1 cellular context compared by ENCODE assay signal in genomic region chr22:38843716-38844660, GRCh38.
TF ChIP-seq lines count a peak whose summit lies in the region.

Gene NPTXR, minus strand, starts transcription at chr22:38844028.

TF ChIP-seq in HepG2, 621 proteins besides CTCF, POLR2A, EP300 and RAD21 (continued from another document and continues in another):
- TF ChIP-seq HINFP (CRISPR knock-in tag; IDR thresholded peaks at IDR 0.05; ENCODE audit: low read depth) (0 out of 2 replicates have a peak, but pooled peaks have one; percentile 23), MYC (CRISPR knock-in tag; IDR thresholded peaks at IDR 0.05; ENCODE audit: borderline replicate concordance) (peak; percentile 45; the same call in 1 of the 2 replicates), MTA1 (CRISPR knock-in tag; IDR thresholded peaks at IDR 0.05; ENCODE audit: borderline replicate concordance) (peak; percentile 65; the same call in 1 of the 2 replicates), KLF12 (CRISPR knock-in tag; IDR thresholded peaks at IDR 0.05; ENCODE audit: borderline replicate concordance) (0 out of 2 replicates have a peak, but pooled peaks have one; percentile 25), ZNF232 (CRISPR knock-in tag; IDR thresholded peaks at IDR 0.05; ENCODE audit: borderline replicate concordance) (no peak), SP1 (IDR thresholded peaks at IDR 0.05) (no peak), SP1 (CRISPR knock-in tag; IDR thresholded peaks at IDR 0.05) (no peak), KDM2A (CRISPR knock-in tag; IDR thresholded peaks at IDR 0.05; ENCODE audit: borderline replicate concordance, low read depth) (peak; percentile 33; the same call in 1 of the 2 replicates), POLR2AphosphoS5 (IDR thresholded peaks at IDR 0.05; ENCODE audit: low read depth, low read length) (0 out of 2 replicates have a peak, but pooled peaks have one; percentile 16), JUND (CRISPR knock-in tag; IDR thresholded peaks at IDR 0.05) (no peak), ZNF333 (CRISPR knock-in tag; IDR thresholded peaks at IDR 0.05; ENCODE audit: borderline replicate concordance) (0 out of 2 replicates have a peak, but pooled peaks have one; percentile 27), KMT2B (CRISPR knock-in tag; IDR thresholded peaks at IDR 0.05) (0 out of 2 replicates have a peak, but pooled peaks have one; percentile 14), ZNF281 (CRISPR knock-in tag; IDR thresholded peaks at IDR 0.05; ENCODE audit: borderline replicate concordance) (peak; percentile 67; the same call in 1 of the 2 replicates), FOXC1 (CRISPR knock-in tag; IDR thresholded peaks at IDR 0.05; ENCODE audit: borderline replicate concordance) (0 out of 2 replicates have a peak, but pooled peaks have one; percentile 24), THAP7 (CRISPR knock-in tag; IDR thresholded peaks at IDR 0.05) (no peak), DMAP1 (CRISPR knock-in tag; IDR thresholded peaks at IDR 0.05) (no peak), CBX2 (IDR thresholded peaks at IDR 0.05; ENCODE audit: low read depth, low read length) (no peak), CBX2 (CRISPR knock-in tag; IDR thresholded peaks at IDR 0.05; ENCODE audit: low read depth) (no peak), NFYB (CRISPR knock-in tag; IDR thresholded peaks at IDR 0.05) (no peak), ZNF629 (CRISPR knock-in tag; conservative IDR thresholded peaks at IDR 0.05) (0 out of 2 replicates have a peak, but pooled peaks have one; percentile 20), HIVEP1 (CRISPR knock-in tag; IDR thresholded peaks at IDR 0.05) (peak; percentile 57; the same call in 1 of the 2 replicates), SOX5 (CRISPR knock-in tag; IDR thresholded peaks at IDR 0.05; ENCODE audit: borderline replicate concordance) (peak; percentile 11; the same call in 1 of the 2 replicates), NR2F2 (IDR thresholded peaks at IDR 0.05; ENCODE audit: borderline replicate concordance, low read depth) (peak; percentile 16; the same call in 1 of the 2 replicates), YY1 (IDR thresholded peaks at IDR 0.05; ENCODE audit: insufficient read depth, insufficient replicate concordance, low read depth, low read length) (peak; percentile 20), IKZF5 (CRISPR knock-in tag; IDR thresholded peaks at IDR 0.05) (0 out of 2 replicates have a peak, but pooled peaks have one; percentile 12), HOXA3 (CRISPR knock-in tag; IDR thresholded peaks at IDR 0.05) (peak; percentile 19; the same call in 1 of the 2 replicates), ZBTB8A (CRISPR knock-in tag; IDR thresholded peaks at IDR 0.05; ENCODE audit: borderline replicate concordance, low read depth) (no peak), SKIL (CRISPR knock-in tag; IDR thresholded peaks at IDR 0.05; ENCODE audit: borderline replicate concordance) (peak; percentile 74), THRA (CRISPR knock-in tag; IDR thresholded peaks at IDR 0.05; ENCODE audit: borderline replicate concordance) (peak; percentile 35; the same call in 1 of the 2 replicates), HMG20A (CRISPR knock-in tag; IDR thresholded peaks at IDR 0.05; ENCODE audit: borderline replicate concordance) (0 out of 2 replicates have a peak, but pooled peaks have one; percentile 22), ARID4A (CRISPR knock-in tag; IDR thresholded peaks at IDR 0.05; ENCODE audit: borderline replicate concordance) (peak; percentile 65; the same call in 1 of the 2 replicates), HDAC2 (CRISPR knock-in tag; IDR thresholded peaks at IDR 0.05) (peak; percentile 48; the same call in 1 of the 2 replicates)
- TF ChIP-seq, protein P1, sequence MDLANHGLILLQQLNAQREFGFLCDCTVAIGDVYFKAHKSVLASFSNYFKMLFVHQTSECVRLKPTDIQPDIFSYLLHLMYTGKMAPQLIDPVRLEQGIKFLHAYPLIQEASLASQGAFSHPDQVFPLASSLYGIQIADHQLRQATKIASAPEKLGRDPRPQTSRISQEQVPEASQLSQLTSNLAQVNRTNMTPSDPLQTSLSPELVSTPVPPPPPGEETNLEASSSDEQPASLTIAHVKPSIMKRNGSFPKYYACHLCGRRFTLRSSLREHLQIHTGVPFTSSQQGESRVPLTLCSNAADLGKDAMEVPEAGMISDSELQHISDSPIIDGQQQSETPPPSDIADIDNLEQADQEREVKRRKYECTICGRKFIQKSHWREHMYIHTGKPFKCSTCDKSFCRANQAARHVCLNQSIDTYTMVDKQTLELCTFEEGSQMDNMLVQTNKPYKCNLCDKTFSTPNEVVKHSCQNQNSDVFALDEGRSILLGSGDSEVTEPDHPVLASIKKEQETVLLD (CRISPR knock-in tag; IDR thresholded peaks at IDR 0.05; ENCODE audit: low read depth) = 0 out of 2 replicates have a peak, but pooled peaks have one; percentile 38
- TF ChIP-seq, protein P2, sequence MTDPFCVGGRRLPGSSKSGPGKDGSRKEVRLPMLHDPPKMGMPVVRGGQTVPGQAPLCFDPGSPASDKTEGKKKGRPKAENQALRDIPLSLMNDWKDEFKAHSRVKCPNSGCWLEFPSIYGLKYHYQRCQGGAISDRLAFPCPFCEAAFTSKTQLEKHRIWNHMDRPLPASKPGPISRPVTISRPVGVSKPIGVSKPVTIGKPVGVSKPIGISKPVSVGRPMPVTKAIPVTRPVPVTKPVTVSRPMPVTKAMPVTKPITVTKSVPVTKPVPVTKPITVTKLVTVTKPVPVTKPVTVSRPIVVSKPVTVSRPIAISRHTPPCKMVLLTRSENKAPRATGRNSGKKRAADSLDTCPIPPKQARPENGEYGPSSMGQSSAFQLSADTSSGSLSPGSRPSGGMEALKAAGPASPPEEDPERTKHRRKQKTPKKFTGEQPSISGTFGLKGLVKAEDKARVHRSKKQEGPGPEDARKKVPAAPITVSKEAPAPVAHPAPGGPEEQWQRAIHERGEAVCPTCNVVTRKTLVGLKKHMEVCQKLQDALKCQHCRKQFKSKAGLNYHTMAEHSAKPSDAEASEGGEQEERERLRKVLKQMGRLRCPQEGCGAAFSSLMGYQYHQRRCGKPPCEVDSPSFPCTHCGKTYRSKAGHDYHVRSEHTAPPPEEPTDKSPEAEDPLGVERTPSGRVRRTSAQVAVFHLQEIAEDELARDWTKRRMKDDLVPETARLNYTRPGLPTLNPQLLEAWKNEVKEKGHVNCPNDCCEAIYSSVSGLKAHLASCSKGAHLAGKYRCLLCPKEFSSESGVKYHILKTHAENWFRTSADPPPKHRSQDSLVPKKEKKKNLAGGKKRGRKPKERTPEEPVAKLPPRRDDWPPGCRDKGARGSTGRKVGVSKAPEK (CRISPR knock-in tag; IDR thresholded peaks at IDR 0.05; ENCODE audit: borderline replicate concordance) = 0 out of 2 replicates have a peak, but pooled peaks have one; percentile 40
- TF ChIP-seq, protein P3, sequence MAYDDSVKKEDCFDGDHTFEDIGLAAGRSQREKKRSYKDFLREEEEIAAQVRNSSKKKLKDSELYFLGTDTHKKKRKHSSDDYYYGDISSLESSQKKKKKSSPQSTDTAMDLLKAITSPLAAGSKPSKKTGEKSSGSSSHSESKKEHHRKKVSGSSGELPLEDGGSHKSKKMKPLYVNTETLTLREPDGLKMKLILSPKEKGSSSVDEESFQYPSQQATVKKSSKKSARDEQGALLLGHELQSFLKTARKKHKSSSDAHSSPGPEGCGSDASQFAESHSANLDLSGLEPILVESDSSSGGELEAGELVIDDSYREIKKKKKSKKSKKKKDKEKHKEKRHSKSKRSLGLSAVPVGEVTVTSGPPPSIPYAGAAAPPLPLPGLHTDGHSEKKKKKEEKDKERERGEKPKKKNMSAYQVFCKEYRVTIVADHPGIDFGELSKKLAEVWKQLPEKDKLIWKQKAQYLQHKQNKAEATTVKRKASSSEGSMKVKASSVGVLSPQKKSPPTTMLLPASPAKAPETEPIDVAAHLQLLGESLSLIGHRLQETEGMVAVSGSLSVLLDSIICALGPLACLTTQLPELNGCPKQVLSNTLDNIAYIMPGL (CRISPR knock-in tag; IDR thresholded peaks at IDR 0.05; ENCODE audit: borderline replicate concordance in 1 of 2, low read depth in 1 of 2) = peak in 1 of 2 experiments; percentile 21; a peak in 1 of 4 replicates
